In genomic region chr10:42690449-42691360, GRCh38 we compare ENCODE assay signal across 14 cellular contexts. TPM values are rescaled to one million over a fixed set of nuclear protein-coding genes. Genes with fewer than 3 reads are reported as not detected.
DNase-seq lines count a peak whose midpoint lies in the region; ATAC-seq and TF ChIP-seq lines count a peak whose summit lies in the region.
"Had no signal": no experiment of that assay in that cellular context is flagged by ENCODE, and none has a peak within 500 bp of the region (broad histone marks: within the 10 kb centered on the region; RNA-seq: fewer than 3 reads in every experiment).

No MANE protein-coding gene starts in this region.

- H3K27ac ChIP-seq in PC-9, result no peak overlapping the region
- H3K27ac ChIP-seq in mesendoderm (ENCODE audit: low read depth, low read length), result no peak overlapping the region
- no peak overlapping the region for H3K27ac ChIP-seq in esophagus muscularis mucosa (replicated peaks in 1 of 4)
- no peak overlapping the region for H3K27ac ChIP-seq in caudate nucleus (ENCODE audit: low read depth, low read length)
- H3K27ac ChIP-seq: left lung, spleen had no signal

- intact Hi-C loops in PC-9 (cut with micrococcal nuclease; ENCODE audit: unreplicated experiment) (loop anchor here (1.0 kb wide), 2 partner anchors 52 to 92 kb away; partner anchors contain the start of genes BMS1 and ZNF33B), esophagus muscularis mucosa (cut with DNase I) (no loop called here)

- H3K79me1 ChIP-seq in mesendoderm (ENCODE audit: low read length), result no peaks in the 10 kb centered on the region

- POLR2A ChIA-PET in PC-9 (lab: Charles Lee; ENCODE audit: unreplicated experiment), result interaction anchor here (0.7 kb wide), 1 partner anchor 51 kb away, joined by 5 read pairs; no protein-coding TSS in a partner anchor

- H2BK120ac ChIP-seq in mesendoderm (ENCODE audit: low read depth, low read length), result no peak overlapping the region

- TF ChIP-seq POLR2A in esophagus muscularis mucosa (IDR thresholded peaks at IDR 0.05; ENCODE audit: low read depth), result no peak

- TF ChIP-seq EP300 in esophagus muscularis mucosa (IDR thresholded peaks at IDR 0.05), result no peak

- H2BK15ac ChIP-seq in mesendoderm (replicated peaks; ENCODE audit: low read depth), result no peak overlapping the region

- WGBS in mesendoderm (ENCODE audit: extremely low coverage, insufficient coverage, low lambda C conversion rate), result no CpG with 5 or more reads among the region's 29 CpGs
- 87% methylated on average over 9 of the region's 29 CpGs for WGBS in esophagus muscularis mucosa

- H2BK5ac ChIP-seq in mesendoderm (ENCODE audit: low read length), result no peak overlapping the region

- peak overlapping the region; percentile 62; the same call in 1 of the 2 replicates for H2AFZ ChIP-seq in PC-9

- H3K56ac ChIP-seq in mesendoderm (ENCODE audit: low read length), result no peak overlapping the region

- no peaks in the 10 kb centered on the region; the same call in 1 of the 2 replicates for H4K20me1 ChIP-seq in PC-9 (ENCODE audit: insufficient read depth)

- no peak overlapping the region for H2AK5ac ChIP-seq in mesendoderm (ENCODE audit: low read length)

- H3K18ac ChIP-seq in mesendoderm (ENCODE audit: low read length), result no peak overlapping the region

- H3K27me3 ChIP-seq in PC-9 (ENCODE audit: insufficient read depth, low read depth), result no peaks in the 10 kb centered on the region
- H3K27me3 ChIP-seq in mesendoderm (ENCODE audit: insufficient read depth, low read length, poor library complexity), result no peaks in the 10 kb centered on the region
- no peaks in the 10 kb centered on the region for H3K27me3 ChIP-seq in esophagus muscularis mucosa
- H3K27me3 ChIP-seq: left lung, spleen had no signal

- TF ChIP-seq CTCF in PC-9 (conservative IDR thresholded peaks at IDR 0.05) (peak; percentile 49), esophagus muscularis mucosa (IDR thresholded peaks at IDR 0.05) (no peak)

- no peak overlapping the region for H3K4ac ChIP-seq in mesendoderm (ENCODE audit: low read depth, low read length)

- CTCF ChIA-PET in PC-9 (lab: Charles Lee), result no interaction called here

- ATAC-seq in GM18511 (IDR thresholded peaks at IDR 0.05; ENCODE audit: unreplicated experiment), result no peak
- ATAC-seq: left lung had no signal

- BruUV-seq in PC-9 (replicated peaks; lab: Mats Ljungman, UMichigan), result no TSS peak

- H3K4me1 ChIP-seq in PC-9 (replicated peaks; ENCODE audit: insufficient read depth) (no peaks in the 10 kb centered on the region), mesendoderm (ENCODE audit: control insufficient read depth, low read depth, low read length) (no peaks in the 10 kb centered on the region), esophagus muscularis mucosa (no peaks in the 10 kb centered on the region)
- H3K4me1 ChIP-seq: left lung, spleen had no signal

- no peak overlapping the region for H3K23ac ChIP-seq in mesendoderm (ENCODE audit: low read length)

- no peak overlapping the region for H4K5ac ChIP-seq in mesendoderm (ENCODE audit: low read length)

- no peak overlapping the region for H3K9ac ChIP-seq in mesendoderm (ENCODE audit: low read length)

- no peaks in the 10 kb centered on the region for H3F3A ChIP-seq in PC-9 (ENCODE audit: insufficient read depth, low read depth)

- peak overlapping the region; percentile 48; the same call in 1 of the 2 replicates for H3K4me3 ChIP-seq in PC-9
- H3K4me3 ChIP-seq in mesendoderm (ENCODE audit: low read length), result no peak overlapping the region
- no peak overlapping the region for H3K4me3 ChIP-seq in esophagus muscularis mucosa
- H3K4me3 ChIP-seq: left lung, spleen had no signal

- no peak overlapping the region for H4K8ac ChIP-seq in mesendoderm (ENCODE audit: low read depth, low read length)

- H3K9me2 ChIP-seq in PC-9 (ENCODE audit: insufficient read depth), result no peaks in the 10 kb centered on the region

- H3K36me3 ChIP-seq in PC-9 (ENCODE audit: low read depth), result no peaks in the 10 kb centered on the region
- H3K36me3 ChIP-seq in mesendoderm (ENCODE audit: control insufficient read depth, insufficient read depth, low read length), result no peaks in the 10 kb centered on the region
- H3K36me3 ChIP-seq in esophagus muscularis mucosa, result no peaks in the 10 kb centered on the region
- H3K36me3 ChIP-seq: left lung, spleen had no signal

- DNase-seq in NCI-H1417 (lab: John Stamatoyannopoulos, UW), result peak; percentile 36 to 64 (median 51)
- no peak for DNase-seq in NCI-H1417 treated with DMSO at 0.1 percent for 48 hours (lab: John Stamatoyannopoulos, UW)
- DNase-seq in NCI-H1092 (lab: John Stamatoyannopoulos, UW), result peak; percentile 22
- DNase-seq in PC-9, result peak; percentile 8 to 52
- peak; percentile 0 for DNase-seq in mesendoderm
- DNase-seq in esophagus muscularis mucosa (ENCODE audit: extremely low spot score), result no peak
- DNase-seq in caudate nucleus (lab: John Stamatoyannopoulos, UW), result no peak
- DNase-seq: activated CD4-positive, alpha-beta T cell treated with anti-CD3 and anti-CD28 coated beads, Interleukin-2, amount 50 U/mL, for 1 hour; activated naive CD4-positive, alpha-beta T cell treated with Interleukin-2 at 50 U/mL for 16 hours; GOT3; spleen; stimulated activated CD8-positive, alpha-beta memory T cell treated with anti-CD3 and anti-CD28 coated beads, Interleukin-4, amount 100 ng/mL, for 48 hours had no signal

- H3K79me2 ChIP-seq in PC-9 (ENCODE audit: low read depth) (no peaks in the 10 kb centered on the region), mesendoderm (ENCODE audit: control insufficient read depth, insufficient read depth, low read length) (no peaks in the 10 kb centered on the region)

- H3K4me2 ChIP-seq in PC-9 (peak overlapping the region; percentile 55), mesendoderm (ENCODE audit: low read length) (no peak overlapping the region)

- H3K9me3 ChIP-seq in PC-9 (ENCODE audit: insufficient read depth, low read depth) (no peaks in the 10 kb centered on the region), esophagus muscularis mucosa (no peaks in the 10 kb centered on the region)
- H3K9me3 ChIP-seq: left lung, spleen had no signal

RNA-seq across cellular contexts. Expression of gene ZNF33B, which starts 52.3 kb away (rescaled TPM):
- 26.5 and 28.4 TPM in 2 replicates for total RNA-seq in PC-9 (2021)
- polyA plus RNA-seq in mesendoderm (2013, experiment 1 of 2), result 11.6 TPM
- polyA plus RNA-seq in mesendoderm (2013, experiment 2 of 2), result 11.6 TPM
- 10 to 100 TPM; 10.8 to 18.4 (median 15.9) TPM for total RNA-seq in esophagus muscularis mucosa

Comparison
In these comparisons a context has a peak if more than half of its experiments do, and no peak if none do; other contexts are left out.
1. DNase-seq: peak in NCI-H1417 (3 of 3), NCI-H1092 (single experiment), PC-9 (2 of 2) and mesendoderm (single experiment); none in NCI-H1417 treated with DMSO at 0.1 percent for 48 hours (single experiment), esophagus muscularis mucosa (single experiment) and caudate nucleus (0 of 61).